ENCODE assay signal across 2 cellular contexts in the genomic region with DNA sequence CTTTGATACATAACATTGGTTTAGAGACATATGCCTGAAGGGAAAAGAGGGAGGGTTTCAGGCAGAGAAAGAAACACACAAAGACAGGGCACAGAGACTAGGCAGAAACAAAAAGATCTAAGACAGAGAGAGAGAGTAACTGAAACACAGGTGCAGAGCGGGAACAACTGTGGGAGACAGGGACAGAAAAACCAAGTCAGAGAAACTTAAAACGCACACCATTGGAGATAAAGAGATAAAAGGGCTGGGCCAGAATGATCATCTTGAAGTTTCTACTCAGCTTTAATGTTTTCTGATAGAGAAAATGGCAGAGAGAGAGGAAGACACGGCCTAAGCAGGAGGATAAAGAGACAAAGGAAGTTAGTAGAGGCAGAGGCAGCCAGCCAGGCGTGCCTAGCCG.
TF ChIP-seq lines count a peak whose summit lies in the region.

No MANE protein-coding gene starts in this region.

TF ChIP-seq in SK-N-SH, 30 proteins besides CTCF, POLR2A, EP300 and RAD21 (continued from another document):
- no peak for TF ChIP-seq ZBTB33 (IDR thresholded peaks at IDR 0.05; ENCODE audit: borderline replicate concordance, low read depth)
- no peak for TF ChIP-seq NRF1 (IDR thresholded peaks at IDR 0.05; ENCODE audit: low read depth, low read length)
- TF ChIP-seq, protein P1, sequence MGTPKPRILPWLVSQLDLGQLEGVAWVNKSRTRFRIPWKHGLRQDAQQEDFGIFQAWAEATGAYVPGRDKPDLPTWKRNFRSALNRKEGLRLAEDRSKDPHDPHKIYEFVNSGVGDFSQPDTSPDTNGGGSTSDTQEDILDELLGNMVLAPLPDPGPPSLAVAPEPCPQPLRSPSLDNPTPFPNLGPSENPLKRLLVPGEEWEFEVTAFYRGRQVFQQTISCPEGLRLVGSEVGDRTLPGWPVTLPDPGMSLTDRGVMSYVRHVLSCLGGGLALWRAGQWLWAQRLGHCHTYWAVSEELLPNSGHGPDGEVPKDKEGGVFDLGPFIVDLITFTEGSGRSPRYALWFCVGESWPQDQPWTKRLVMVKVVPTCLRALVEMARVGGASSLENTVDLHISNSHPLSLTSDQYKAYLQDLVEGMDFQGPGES (IDR thresholded peaks at IDR 0.05; ENCODE audit: low read depth, low read length), result no peak
- TF ChIP-seq ELF1 (IDR thresholded peaks at IDR 0.05), result no peak
- no peak for TF ChIP-seq REST (IDR thresholded peaks at IDR 0.05; ENCODE audit: low read depth, low read length)
- no peak for TF ChIP-seq RCOR1 (IDR thresholded peaks at IDR 0.05; ENCODE audit: low read length)
- TF ChIP-seq, protein P2, sequence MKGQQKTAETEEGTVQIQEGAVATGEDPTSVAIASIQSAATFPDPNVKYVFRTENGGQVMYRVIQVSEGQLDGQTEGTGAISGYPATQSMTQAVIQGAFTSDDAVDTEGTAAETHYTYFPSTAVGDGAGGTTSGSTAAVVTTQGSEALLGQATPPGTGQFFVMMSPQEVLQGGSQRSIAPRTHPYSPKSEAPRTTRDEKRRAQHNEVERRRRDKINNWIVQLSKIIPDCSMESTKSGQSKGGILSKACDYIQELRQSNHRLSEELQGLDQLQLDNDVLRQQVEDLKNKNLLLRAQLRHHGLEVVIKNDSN (IDR thresholded peaks at IDR 0.05; ENCODE audit: borderline replicate concordance, low read depth), result no peak
- no peak for TF ChIP-seq YY1 (IDR thresholded peaks at IDR 0.05; ENCODE audit: low read depth)

TF ChIP-seq in SK-N-SH treated with all-trans-retinoic acid at 6 μM for 48 hours, 23 proteins besides CTCF, POLR2A, EP300 and RAD21 (continued from another document):
- TF ChIP-seq, protein P3, sequence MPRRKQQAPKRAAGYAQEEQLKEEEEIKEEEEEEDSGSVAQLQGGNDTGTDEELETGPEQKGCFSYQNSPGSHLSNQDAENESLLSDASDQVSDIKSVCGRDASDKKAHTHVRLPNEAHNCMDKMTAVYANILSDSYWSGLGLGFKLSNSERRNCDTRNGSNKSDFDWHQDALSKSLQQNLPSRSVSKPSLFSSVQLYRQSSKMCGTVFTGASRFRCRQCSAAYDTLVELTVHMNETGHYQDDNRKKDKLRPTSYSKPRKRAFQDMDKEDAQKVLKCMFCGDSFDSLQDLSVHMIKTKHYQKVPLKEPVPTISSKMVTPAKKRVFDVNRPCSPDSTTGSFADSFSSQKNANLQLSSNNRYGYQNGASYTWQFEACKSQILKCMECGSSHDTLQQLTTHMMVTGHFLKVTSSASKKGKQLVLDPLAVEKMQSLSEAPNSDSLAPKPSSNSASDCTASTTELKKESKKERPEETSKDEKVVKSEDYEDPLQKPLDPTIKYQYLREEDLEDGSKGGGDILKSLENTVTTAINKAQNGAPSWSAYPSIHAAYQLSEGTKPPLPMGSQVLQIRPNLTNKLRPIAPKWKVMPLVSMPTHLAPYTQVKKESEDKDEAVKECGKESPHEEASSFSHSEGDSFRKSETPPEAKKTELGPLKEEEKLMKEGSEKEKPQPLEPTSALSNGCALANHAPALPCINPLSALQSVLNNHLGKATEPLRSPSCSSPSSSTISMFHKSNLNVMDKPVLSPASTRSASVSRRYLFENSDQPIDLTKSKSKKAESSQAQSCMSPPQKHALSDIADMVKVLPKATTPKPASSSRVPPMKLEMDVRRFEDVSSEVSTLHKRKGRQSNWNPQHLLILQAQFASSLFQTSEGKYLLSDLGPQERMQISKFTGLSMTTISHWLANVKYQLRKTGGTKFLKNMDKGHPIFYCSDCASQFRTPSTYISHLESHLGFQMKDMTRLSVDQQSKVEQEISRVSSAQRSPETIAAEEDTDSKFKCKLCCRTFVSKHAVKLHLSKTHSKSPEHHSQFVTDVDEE (CRISPR knock-in tag; IDR thresholded peaks at IDR 0.05), result no peak
- TF ChIP-seq PATZ1 (CRISPR knock-in tag; IDR thresholded peaks at IDR 0.05; ENCODE audit: borderline replicate concordance), result no peak
- TF ChIP-seq ZNF565 (CRISPR knock-in tag; conservative IDR thresholded peaks at IDR 0.05; ENCODE audit: low read depth), result no peak
- no peak for TF ChIP-seq POU6F1 (CRISPR knock-in tag; IDR thresholded peaks at IDR 0.05; ENCODE audit: borderline replicate concordance, low read depth)
- no peak for TF ChIP-seq ZNF8 (CRISPR knock-in tag; IDR thresholded peaks at IDR 0.05)
- TF ChIP-seq ESRRG (CRISPR knock-in tag; IDR thresholded peaks at IDR 0.05), result no peak
- no peak for TF ChIP-seq ISL1 (CRISPR knock-in tag; IDR thresholded peaks at IDR 0.05)
- no peak for TF ChIP-seq CSRNP3 (CRISPR knock-in tag; IDR thresholded peaks at IDR 0.05)
- no peak for TF ChIP-seq ZFP30 (CRISPR knock-in tag; IDR thresholded peaks at IDR 0.05)
- no peak for TF ChIP-seq ZC3H10 (CRISPR knock-in tag; IDR thresholded peaks at IDR 0.05)
- no peak for TF ChIP-seq OSR1 (CRISPR knock-in tag; IDR thresholded peaks at IDR 0.05)
